In genomic region chr14:37270629-37271028, GRCh38 we compare ENCODE assay signal across 21 cellular contexts.
DNase-seq lines count a peak whose midpoint lies in the region; ATAC-seq, FAIRE-seq and TF ChIP-seq lines count a peak whose summit lies in the region.
"Had no signal": no experiment of that assay in that cellular context is flagged by ENCODE, and none has a peak within 500 bp of the region (broad histone marks: within the 10 kb centered on the region; RNA-seq: fewer than 3 reads in every experiment).

No MANE protein-coding gene starts in this region.

- TF ChIP-seq CTCF in HepG2 (CRISPR knock-in tag; IDR thresholded peaks at IDR 0.05) (no peak), right lobe of liver (IDR thresholded peaks at IDR 0.05) (no peak)

- POLR2A ChIA-PET in HepG2 (lab: Yijun Ruan, JAX), result interaction anchor here (0.9 to 1.1 kb wide), 2 partner anchors 290 to 318 kb away, joined by 3 to 4 read pairs; no protein-coding TSS in a partner anchor

- no peak overlapping the region for H3K4me2 ChIP-seq in HepG2 (ENCODE audit: low read depth, low read length)
- H3K4me2 ChIP-seq: GM23338 had no signal

- no TSS peak for BruUV-seq in HepG2 (replicated peaks; lab: Mats Ljungman, UMichigan)

- H4K20me1 ChIP-seq in HepG2 (ENCODE audit: insufficient read depth, low read length), result no peaks in the 10 kb centered on the region

- intact Hi-C loops in HepG2 (cut with micrococcal nuclease; ENCODE audit: unreplicated experiment), result no loop called here
- intact Hi-C loops in right lobe of liver (cut with DNase I), result no loop called here
- intact Hi-C loops in left cardiac atrium (cut with DNase I), result no loop called here

- H3K36me3 ChIP-seq in HepG2 (replicated peaks in 1 of 2; ENCODE audit: control insufficient read depth in 1 of 2, insufficient read depth in 2 of 2, low read length in 2 of 2) (no peaks in the 10 kb centered on the region), right lobe of liver (no peaks in the 10 kb centered on the region)
- H3K36me3 ChIP-seq: HAP-1, SJSA1 had no signal

- DNase-seq in HepG2 (ENCODE audit: low spot score), result peak; percentile 42
- no peak for DNase-seq in right lobe of liver
- DNase-seq in NCI-H2029 (lab: John Stamatoyannopoulos, UW), result peak; percentile 54
- peak; percentile 95 for DNase-seq in NCI-H69 (lab: John Stamatoyannopoulos, UW)
- DNase-seq in NCI-H2107 treated with DMSO at 0.1 percent for 48 hours (lab: John Stamatoyannopoulos, UW; ENCODE audit: unreplicated experiment), result no peak
- DNase-seq in CD1c-positive myeloid dendritic cell (ENCODE audit: extremely low spot score), result no peak
- DNase-seq in left cardiac atrium, result no peak
- DNase-seq: Caco-2; CD4-positive, alpha-beta T cell; DMS 273 treated with DMSO at 0.1 percent for 48 hours; NCI-H1436 treated with DMSO at 0.1 percent for 48 hours; NCI-H2171 treated with DMSO at 0.1 percent for 48 hours; NCI-H446 treated with DMSO at 0.1 percent for 48 hours; NCI-H526 treated with DMSO at 0.1 percent for 48 hours; T-helper 1 cell had no signal

- TF ChIP-seq EP300 in HepG2 (IDR thresholded peaks at IDR 0.05; ENCODE audit: low read depth in 2 of 2, low read length in 2 of 2), result 0 out of 4 replicates have a peak, but pooled peaks of 1 of the 2 experiments have one; percentile 9
- TF ChIP-seq EP300 in HepG2 (CRISPR knock-in tag; IDR thresholded peaks at IDR 0.05; ENCODE audit: borderline replicate concordance), result no peak

- H3K27me3 ChIP-seq in HepG2 (ENCODE audit: control insufficient read depth in 1 of 2, insufficient read depth in 2 of 2, low read length in 2 of 2), result no peaks in the 10 kb centered on the region
- H3K27me3 ChIP-seq in right lobe of liver, result no peaks in the 10 kb centered on the region
- H3K27me3 ChIP-seq: SJSA1 had no signal

- H3K79me2 ChIP-seq in HepG2 (ENCODE audit: insufficient read depth, low read length), result no peaks in the 10 kb centered on the region

- ATAC-seq in HepG2 (peak; percentile 73), right lobe of liver (no peak), HG03135 (IDR thresholded peaks at IDR 0.05; ENCODE audit: unreplicated experiment) (no peak), left cardiac atrium (no peak)
- ATAC-seq: GM23338, Right ventricle myocardium inferior had no signal

- no peak overlapping the region for H3K9ac ChIP-seq in HepG2 (ENCODE audit: insufficient read depth, low read depth, low read length)

- TF ChIP-seq RAD21 in HepG2 (CRISPR knock-in tag; IDR thresholded peaks at IDR 0.05), result no peak

- WGBS in HepG2 (ENCODE audit: low lambda C conversion rate), result 73% methylated on average over 3 of the region's 3 CpGs
- WGBS in right lobe of liver (ENCODE audit: insufficient coverage, low coverage, low lambda C conversion rate, missing lambda C conversion rate), result 78% methylated on average over 3 of the region's 3 CpGs

- no peak for FAIRE-seq in HepG2 (lab: Jason Lieb, UNC)
- FAIRE-seq: GM12891 had no signal

- no peak for TF ChIP-seq POLR2A in HepG2 (IDR thresholded peaks at IDR 0.05; ENCODE audit: insufficient read depth in 1 of 2, low read depth in 2 of 2, low read length in 2 of 2)
- no peak for TF ChIP-seq POLR2A in right lobe of liver (IDR thresholded peaks at IDR 0.05)

- no peak overlapping the region for H2AFZ ChIP-seq in HepG2 (ENCODE audit: low read length)
- H2AFZ ChIP-seq: GM23338 had no signal

- H3K9me3 ChIP-seq in HepG2 (ENCODE audit: low read length) (no peaks in the 10 kb centered on the region), right lobe of liver (no peaks in the 10 kb centered on the region)
- H3K9me3 ChIP-seq: Caco-2, HAP-1, SJSA1 had no signal

- H3K4me3 ChIP-seq in HepG2 (replicated peaks in 1 of 3; ENCODE audit: insufficient read depth in 1 of 3, low read depth in 2 of 3, low read length in 3 of 3) (no peak overlapping the region), right lobe of liver (no peak overlapping the region)
- H3K4me3 ChIP-seq: GM23338, HAP-1, SJSA1 had no signal

- H3K4me1 ChIP-seq in HepG2 (ENCODE audit: insufficient read depth, low read length), result peaks cover 10% of the 10 kb centered on the region
- H3K4me1 ChIP-seq in right lobe of liver, result peaks cover 0 to 3% (median 0%) of the 10 kb centered on the region in 4 donors
- H3K4me1 ChIP-seq: HAP-1, SJSA1 had no signal

- H3K27ac ChIP-seq in HepG2 (ENCODE audit: extremely low read length, insufficient read depth, low read length) (no peak overlapping the region), right lobe of liver (no peak overlapping the region)
- H3K27ac ChIP-seq: SJSA1 had no signal

- in situ Hi-C loops in HepG2 (cut with HindIII; ENCODE audit: extremely low pct_ligation_motif_present, low pct_unique_long_range_greater_than_20kb), result no loop called here

- CTCF ChIA-PET in HepG2 (lab: Yijun Ruan, JAX; ENCODE audit: low intra/inter-chr PET ratio, low total read pairs), result no interaction called here

TF ChIP-seq in HepG2, 621 proteins besides CTCF, POLR2A, EP300 and RAD21 (continues in another document):
- TF ChIP-seq FOXP1 (IDR thresholded peaks at IDR 0.05) (no peak), FOXP1 (CRISPR knock-in tag; IDR thresholded peaks at IDR 0.05) (peak; percentile 71; the same call in 1 of the 2 replicates), SOX13 (IDR thresholded peaks at IDR 0.05) (no peak), SOX13 (CRISPR knock-in tag; conservative IDR thresholded peaks at IDR 0.05 in 1 of 2, IDR thresholded peaks at IDR 0.05 in 1 of 2) (peak in 1 of 2 experiments; percentile 84; a peak in 2 of 4 replicates), SOX6 (IDR thresholded peaks at IDR 0.05) (no peak), SOX6 (CRISPR knock-in tag; IDR thresholded peaks at IDR 0.05) (peak; percentile 66; the same call in 1 of the 2 replicates), ZNF878 (CRISPR knock-in tag; IDR thresholded peaks at IDR 0.05) (0 out of 2 replicates have a peak, but pooled peaks have one; percentile 32), FOXA1 (IDR thresholded peaks at IDR 0.05) (0 out of 2 replicates have a peak, but pooled peaks have one; percentile 49), FOXA1 (CRISPR knock-in tag; IDR thresholded peaks at IDR 0.05) (no peak), RARA (CRISPR knock-in tag; IDR thresholded peaks at IDR 0.05) (0 out of 2 replicates have a peak, but pooled peaks have one; percentile 13), ZMAT5 (CRISPR knock-in tag; IDR thresholded peaks at IDR 0.05; ENCODE audit: borderline replicate concordance, low read depth) (no peak), HOMEZ (CRISPR knock-in tag; IDR thresholded peaks at IDR 0.05; ENCODE audit: low read depth) (peak; percentile 61; the same call in 1 of the 2 replicates), ZNF335 (CRISPR knock-in tag; IDR thresholded peaks at IDR 0.05) (no peak), EHMT2 (IDR thresholded peaks at IDR 0.05; ENCODE audit: borderline replicate concordance, low read depth, low read length) (no peak), ZNF816 (CRISPR knock-in tag; IDR thresholded peaks at IDR 0.05; ENCODE audit: borderline replicate concordance) (0 out of 2 replicates have a peak, but pooled peaks have one; percentile 34), ZNF292 (CRISPR knock-in tag; IDR thresholded peaks at IDR 0.05; ENCODE audit: borderline replicate concordance, low read depth) (no peak), SRSF4 (IDR thresholded peaks at IDR 0.05; ENCODE audit: low read depth, low read length, poor library complexity, severe bottlenecking) (no peak), ARID5B (CRISPR knock-in tag; IDR thresholded peaks at IDR 0.05) (peak; percentile 32; the same call in 1 of the 2 replicates)

Comparison
In these comparisons a context has a peak if more than half of its experiments do, and no peak if none do; other contexts are left out.
1. DNase-seq: peak in HepG2 (single experiment), NCI-H2029 (single experiment) and NCI-H69 (single experiment); none in right lobe of liver (0 of 3), NCI-H2107 treated with DMSO at 0.1 percent for 48 hours (single experiment), CD1c-positive myeloid dendritic cell (single experiment) and left cardiac atrium (single experiment).